ENCODE assay signal across 8 cellular contexts in the genomic region with DNA sequence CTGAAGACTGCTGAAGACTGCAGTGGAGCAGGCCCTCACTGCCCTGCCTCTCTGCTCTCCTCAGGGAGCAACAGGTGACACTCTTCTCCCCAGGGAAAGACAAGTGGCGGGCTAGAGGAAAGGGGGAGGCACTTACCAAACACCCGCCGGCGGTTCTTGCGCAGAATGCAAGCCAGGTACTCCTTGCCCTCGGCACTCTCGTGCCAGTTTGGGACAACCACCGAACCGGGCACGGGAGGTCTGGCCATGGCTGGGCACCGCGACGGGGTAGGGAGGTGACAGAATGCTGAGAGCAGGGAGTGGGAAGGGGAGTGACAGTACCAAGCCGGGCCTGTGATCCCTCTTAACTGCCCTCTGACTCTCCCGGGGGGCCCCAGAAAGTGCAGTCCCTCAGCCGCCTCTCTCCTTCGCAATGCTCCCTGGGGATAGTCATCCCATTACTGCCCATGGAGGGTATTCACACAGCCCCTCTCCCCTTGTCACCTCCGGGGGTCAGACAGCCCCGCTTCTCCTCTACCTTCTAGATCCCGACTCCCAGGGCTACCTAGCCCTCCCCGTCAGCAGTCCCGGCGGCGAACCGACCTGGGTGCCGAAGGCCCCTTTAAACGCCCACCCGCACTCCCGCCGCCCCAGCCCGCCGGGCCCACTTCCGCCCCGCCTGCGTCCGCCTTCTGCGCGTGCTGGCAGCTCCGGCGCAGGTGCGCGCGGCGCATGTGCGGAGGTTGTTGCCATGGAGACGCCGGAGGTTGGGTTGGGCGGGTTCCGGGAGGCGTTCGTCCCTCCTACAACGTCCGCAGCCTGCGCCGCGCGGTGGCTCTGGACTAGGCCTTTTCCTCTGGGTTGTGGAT. TPM values are rescaled to one million over a fixed set of nuclear protein-coding genes. Genes with fewer than 3 reads are reported as not detected.
A peak's percentile ranks its signal among the peaks of the same experiment; 100 is the strongest.
DNase-seq lines count a peak whose midpoint lies in the region; ATAC-seq, FAIRE-seq and TF ChIP-seq lines count a peak whose summit lies in the region.

A gene with protein sequence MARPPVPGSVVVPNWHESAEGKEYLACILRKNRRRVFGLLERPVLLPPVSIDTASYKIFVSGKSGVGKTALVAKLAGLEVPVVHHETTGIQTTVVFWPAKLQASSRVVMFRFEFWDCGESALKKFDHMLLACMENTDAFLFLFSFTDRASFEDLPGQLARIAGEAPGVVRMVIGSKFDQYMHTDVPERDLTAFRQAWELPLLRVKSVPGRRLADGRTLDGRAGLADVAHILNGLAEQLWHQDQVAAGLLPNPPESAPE (minus strand): TSS at position 689 of the 848 bp plus-strand sequence. CDS start 441 bp downstream, at position 248.

- TF ChIP-seq CTCF in right atrium auricular region (IDR thresholded peaks at IDR 0.05) (no peak), uterus (IDR thresholded peaks at IDR 0.05) (peak in 1 of 4 experiments; percentile 21)

- H3K4me3 ChIP-seq in right atrium auricular region (peak within 1 kb of the TSS; percentile 46 to 76), uterus (peak within 1 kb of the TSS; percentile 50 to 51)

- intact Hi-C loops in uterus (cut with DNase I; ENCODE audit: low total_unique reads) = no loop called here

- peak; percentile 100 for FAIRE-seq in GM12891 (lab: Jason Lieb, UNC)

- TF ChIP-seq POLR2A in GM12891 (IDR thresholded peaks at IDR 0.05; ENCODE audit: low read depth, low read length) (no peak; the same call in 1 of the 2 replicates), uterus (IDR thresholded peaks at IDR 0.05) (peak in 1 of 2 donors; percentile 77)

- H3K27ac ChIP-seq in right atrium auricular region = peak within 1 kb of the TSS; percentile 86 to 88
- peak within 1 kb of the TSS; percentile 79 to 90 for H3K27ac ChIP-seq in uterus

- H3K9me3 ChIP-seq in right atrium auricular region (no peaks in the 10 kb centered on the region), uterus (no peaks in the 10 kb centered on the region)

- H3K27me3 ChIP-seq in right atrium auricular region (no peaks in the 10 kb centered on the region), uterus (no peaks in the 10 kb centered on the region)

- peaks cover 0 to 21% of the 10 kb centered on the region in 2 donors for H3K4me1 ChIP-seq in right atrium auricular region
- peaks cover 0 to 5% of the 10 kb centered on the region in 2 donors for H3K4me1 ChIP-seq in uterus

- ATAC-seq in HG02852 (IDR thresholded peaks at IDR 0.05; ENCODE audit: unreplicated experiment) = peak; percentile 87

- DNase-seq in GM12891 (ENCODE audit: insufficient read length, low spot score) (peak; percentile 94), NCI-H146 (lab: John Stamatoyannopoulos, UW) (peak; percentile 91), T-helper 1 cell (peak; percentile 88 to 94 (median 93)), amygdala (lab: John Stamatoyannopoulos, UW) (peak in 54 of 56 donors; percentile 33 to 91 (median 78)), right atrium auricular region (ENCODE audit: low spot score) (peak; percentile 94), pulmonary artery endothelial cell (ENCODE audit: low read depth, low spot score) (no peak), uterus (peak; percentile 95 to 96)

- H3K36me3 ChIP-seq in right atrium auricular region (no peaks in the 10 kb centered on the region), uterus (no peaks in the 10 kb centered on the region)

TF ChIP-seq in GM12891, 5 proteins besides CTCF, POLR2A, EP300 and RAD21:
- TF ChIP-seq TAF1 (IDR thresholded peaks at IDR 0.05; ENCODE audit: low read depth, low read length) (no peak), PAX5 (IDR thresholded peaks at IDR 0.05; ENCODE audit: insufficient read depth, low read length, severe bottlenecking) (peak; percentile 38), POLR2AphosphoS5 (IDR thresholded peaks at IDR 0.05; ENCODE audit: low read depth, low read length) (no peak), SPI1 (IDR thresholded peaks at IDR 0.05; ENCODE audit: low read depth, low read length) (peak; percentile 39; the same call in 1 of the 2 replicates), POU2F2 (IDR thresholded peaks at IDR 0.05; ENCODE audit: low read depth, low read length) (peak; percentile 66; the same call in 1 of the 2 replicates)
TF ChIP-seq in GM12891: peak in this region for 3.

RNA-seq across cellular contexts. Expression of the gene that starts here (rescaled TPM):
- polyA plus RNA-seq in GM12891 (2012; ENCODE audit: low read depth, missing spikeins) = 3.0 TPM
- total RNA-seq in right atrium auricular region (1 to 10 TPM; 4.4 to 5.0 TPM), pulmonary artery endothelial cell (10.3 and 11.9 TPM in 2 replicates), uterus (1 to 10 TPM; 5.1 to 7.4 (median 5.5) TPM)
